Comparison of ENCODE assay signal across 8 cellular contexts in genomic region chr10:99329891-99330674, GRCh38. TPM values are rescaled to one million over a fixed set of nuclear protein-coding genes. Genes with fewer than 3 reads are reported as not detected.
DNase-seq lines count a peak whose midpoint lies in the region; ATAC-seq and TF ChIP-seq lines count a peak whose summit lies in the region.

No MANE protein-coding gene starts in this region.

- peaks cover 14% of the 10 kb centered on the region for H3K4me1 Mint-ChIP-seq in activated naive CD4-positive, alpha-beta T cell treated with anti-CD3 and anti-CD28 coated beads, Interleukin-2, amount 10 ng/mL, durations not matched to agents 7 days and 5 days
- peaks cover 12% of the 10 kb centered on the region for H3K4me1 Mint-ChIP-seq in activated T-cell treated with anti-CD3 and anti-CD28 coated beads, Interleukin-2, amount 50 U/mL, for 72 hours (ENCODE audit: low read depth)

- ATAC-seq in HG03108 (IDR thresholded peaks at IDR 0.05; ENCODE audit: unreplicated experiment): peak; percentile 37
- ATAC-seq in activated T-cell treated with anti-CD3 and anti-CD28 coated beads, Interleukin-2, amount 50 U/mL, for 72 hours (replicated peaks in 1 of 2): peak; percentile 51 to 60
- ATAC-seq in left ventricle myocardium superior: peak; percentile 76
- ATAC-seq in gastrocnemius medialis: no peak

- H3K27me3 ChIP-seq in gastrocnemius medialis: peaks cover 29 to 64% (median 46%) of the 10 kb centered on the region in 3 donors

- no peak for TF ChIP-seq CTCF in gastrocnemius medialis (IDR thresholded peaks at IDR 0.05 in 4 of 5, conservative IDR thresholded peaks at IDR 0.05 in 1 of 5)

- peaks cover 52% of the 10 kb centered on the region for H3K27me3 Mint-ChIP-seq in activated naive CD4-positive, alpha-beta T cell treated with anti-CD3 and anti-CD28 coated beads, Interleukin-2, amount 10 ng/mL, durations not matched to agents 7 days and 5 days
- H3K27me3 Mint-ChIP-seq in activated T-cell treated with anti-CD3 and anti-CD28 coated beads, Interleukin-2, amount 50 U/mL, for 72 hours (ENCODE audit: low read depth): peaks cover 33% of the 10 kb centered on the region

- H3K36me3 ChIP-seq in gastrocnemius medialis: no peaks in the 10 kb centered on the region

- H3K27ac Mint-ChIP-seq in activated naive CD4-positive, alpha-beta T cell treated with anti-CD3 and anti-CD28 coated beads, Interleukin-2, amount 10 ng/mL, durations not matched to agents 7 days and 5 days: no peak overlapping the region
- no peak overlapping the region for H3K27ac Mint-ChIP-seq in activated T-cell treated with anti-CD3 and anti-CD28 coated beads, Interleukin-2, amount 50 U/mL, for 72 hours

- H3K36me3 Mint-ChIP-seq in activated naive CD4-positive, alpha-beta T cell treated with anti-CD3 and anti-CD28 coated beads, Interleukin-2, amount 10 ng/mL, durations not matched to agents 7 days and 5 days: peaks cover 2% of the 10 kb centered on the region
- peaks cover 1% of the 10 kb centered on the region in 2 donors for H3K36me3 Mint-ChIP-seq in activated T-cell treated with anti-CD3 and anti-CD28 coated beads, Interleukin-2, amount 50 U/mL, for 72 hours (ENCODE audit: insufficient read depth in 2 of 2)

- CTCF ChIA-PET in activated naive CD4-positive, alpha-beta T cell treated with anti-CD3 and anti-CD28 coated beads, Interleukin-2, amount 10 ng/mL, durations not matched to agents 7 days and 5 days (lab: Charles Lee): no interaction called here

- DNase-seq in activated naive CD4-positive, alpha-beta T cell treated with anti-CD3 and anti-CD28 coated beads, Interleukin-2, amount 10 ng/mL, durations not matched to agents 7 days and 5 days: peak; percentile 38
- DNase-seq in activated naive CD4-positive, alpha-beta T cell (lab: John Stamatoyannopoulos, UW): no peak
- peak; percentile 11 to 20 for DNase-seq in activated T-cell treated with anti-CD3 and anti-CD28 coated beads, Interleukin-2, amount 50 U/mL, for 72 hours
- DNase-seq in left ventricle myocardium superior (peak; percentile 46), gastrocnemius medialis (no peak), NCI-H187 (lab: John Stamatoyannopoulos, UW) (no peak), midbrain (lab: John Stamatoyannopoulos, UW) (no peak)

- intact Hi-C loops in left ventricle myocardium superior (cut with micrococcal nuclease): no loop called here
- intact Hi-C loops in gastrocnemius medialis (cut with DNase I; ENCODE audit: low total_unique reads): no loop called here

- H3K9me3 ChIP-seq in gastrocnemius medialis: no peaks in the 10 kb centered on the region

- in situ Hi-C loops in gastrocnemius medialis (cut with MboI; ENCODE audit: low sequenced_read_pairs in 4 of 4): no loop called here

- H3K4me3 ChIP-seq in gastrocnemius medialis: peak overlapping the region; percentile 42 to 55 (median 46)

- H3K4me3 Mint-ChIP-seq in activated naive CD4-positive, alpha-beta T cell treated with anti-CD3 and anti-CD28 coated beads, Interleukin-2, amount 10 ng/mL, durations not matched to agents 7 days and 5 days: peak overlapping the region; percentile 53
- H3K4me3 Mint-ChIP-seq in activated T-cell treated with anti-CD3 and anti-CD28 coated beads, Interleukin-2, amount 50 U/mL, for 72 hours: peak overlapping the region; percentile 58 to 64

- H3K9me3 Mint-ChIP-seq in activated naive CD4-positive, alpha-beta T cell treated with anti-CD3 and anti-CD28 coated beads, Interleukin-2, amount 10 ng/mL, durations not matched to agents 7 days and 5 days: no peaks in the 10 kb centered on the region
- no peaks in the 10 kb centered on the region for H3K9me3 Mint-ChIP-seq in activated T-cell treated with anti-CD3 and anti-CD28 coated beads, Interleukin-2, amount 50 U/mL, for 72 hours

- peaks cover 0 to 9% of the 10 kb centered on the region in 2 donors for H3K4me1 ChIP-seq in gastrocnemius medialis

- TF ChIP-seq POLR2A in gastrocnemius medialis (IDR thresholded peaks at IDR 0.05): no peak

- H3K27ac ChIP-seq in gastrocnemius medialis: no peak overlapping the region

RNA-seq across cellular contexts. Expression of gene CNNM1, which starts 0.9 kb away (rescaled TPM):
- under 1 TPM; 0.25 to 0.31 TPM for total RNA-seq in activated T-cell treated with anti-CD3 and anti-CD28 coated beads, Interleukin-2, amount 50 U/mL, for 72 hours
- total RNA-seq in left ventricle myocardium superior (0.10 TPM), gastrocnemius medialis (not detected)

Comparison
In these comparisons a context has a peak if more than half of its experiments do, and no peak if none do; other contexts are left out.
1. DNase-seq: peak in activated naive CD4-positive, alpha-beta T cell treated with anti-CD3 and anti-CD28 coated beads, Interleukin-2, amount 10 ng/mL, durations not matched to agents 7 days and 5 days (single experiment), activated T-cell treated with anti-CD3 and anti-CD28 coated beads, Interleukin-2, amount 50 U/mL, for 72 hours (2 of 2) and left ventricle myocardium superior (single experiment); none in activated naive CD4-positive, alpha-beta T cell (0 of 4), gastrocnemius medialis (0 of 2), NCI-H187 (0 of 2) and midbrain (single experiment).
2. ATAC-seq: peak in HG03108 (single experiment), activated T-cell treated with anti-CD3 and anti-CD28 coated beads, Interleukin-2, amount 50 U/mL, for 72 hours (2 of 2) and left ventricle myocardium superior (single experiment); none in gastrocnemius medialis (0 of 2).